In genomic region chr2:207534390-207534789, GRCh38 we compare ENCODE assay signal across 12 cellular contexts. TPM values are rescaled to one million over a fixed set of nuclear protein-coding genes. Genes with fewer than 3 reads are reported as not detected.
DNase-seq lines count a peak whose midpoint lies in the region; ATAC-seq, FAIRE-seq and TF ChIP-seq lines count a peak whose summit lies in the region.
"Had no signal": no experiment of that assay in that cellular context is flagged by ENCODE, and none has a peak within 500 bp of the region (broad histone marks: within the 10 kb centered on the region; RNA-seq: fewer than 3 reads in every experiment).

No MANE protein-coding gene starts in this region.

- H3K27ac Mint-ChIP-seq in T-helper 1 cell treated with Interleukin-12 subunit alpha and Interleukin-12 subunit beta and Interleukin-4 antibody, amounts not matched to agents 30 μg/mL and 1 μg/mL, for 36 hours, result peak overlapping the region; percentile 49
- H3K27ac Mint-ChIP-seq in GM23338, result no peak overlapping the region

- no peak for ATAC-seq in GM23338
- peak; percentile 45 for ATAC-seq in K562
- ATAC-seq in psoas muscle, result no peak

- H3K27ac ChIP-seq in GM23338 (ENCODE audit: low read depth) (no peak overlapping the region; the same call in 1 of the 2 replicates), K562 (ENCODE audit: extremely low read depth, low read depth, low read length) (peak overlapping the region; percentile 85), psoas muscle (peak overlapping the region; percentile 91)

- H3K9me2 ChIP-seq in GM23338 (ENCODE audit: insufficient read depth), result no peaks in the 10 kb centered on the region

- H3K9me3 Mint-ChIP-seq in T-helper 1 cell treated with Interleukin-12 subunit alpha and Interleukin-12 subunit beta and Interleukin-4 antibody, amounts not matched to agents 30 μg/mL and 1 μg/mL, for 36 hours, result no peaks in the 10 kb centered on the region
- H3K9me3 Mint-ChIP-seq in GM23338, result no peaks in the 10 kb centered on the region; the same call in 2 of the 3 replicates

- H3K9me1 ChIP-seq in K562 (ENCODE audit: control insufficient read depth, insufficient read depth, low read length), result no peaks in the 10 kb centered on the region

- peak; percentile 50; the same call in 1 of the 2 replicates for TF ChIP-seq EP300 in K562 (IDR thresholded peaks at IDR 0.05; ENCODE audit: low read length)

- H3K4me2 ChIP-seq in GM23338 (peak overlapping the region; percentile 36; the same call in 1 of the 2 replicates), K562 (ENCODE audit: insufficient read depth, low read length) (peak overlapping the region; percentile 59)

- H3K36me3 ChIP-seq in GM23338 (ENCODE audit: insufficient read depth), result no peaks in the 10 kb centered on the region
- peaks cover 6% of the 10 kb centered on the region; the same call in 1 of the 3 replicates for H3K36me3 ChIP-seq in K562 (ENCODE audit: control insufficient read depth, insufficient read depth, low read length)
- H3K36me3 ChIP-seq in psoas muscle (ENCODE audit: insufficient read depth in 1 of 2, low read depth in 1 of 2), result no peaks in the 10 kb centered on the region

- no peaks in the 10 kb centered on the region for H3K27me3 ChIP-seq in GM23338 (ENCODE audit: insufficient read depth)
- H3K27me3 ChIP-seq in K562 (ENCODE audit: control insufficient read depth in 2 of 2, insufficient read depth in 2 of 2, low read length in 2 of 2), result no peaks in the 10 kb centered on the region
- H3K27me3 ChIP-seq in psoas muscle (ENCODE audit: insufficient read depth in 3 of 3, low read length in 2 of 3), result no peaks in the 10 kb centered on the region

- TF ChIP-seq POLR2A in K562 (conservative IDR thresholded peaks at IDR 0.05), result no peak

- peak overlapping the region in 1 of 2 experiments; percentile 70; a peak in 3 of 4 replicates for H3K9ac ChIP-seq in K562 (ENCODE audit: insufficient read depth in 1 of 2, low read depth in 2 of 2, low read length in 2 of 2)

- BruUV-seq in K562 (replicated peaks; lab: Mats Ljungman, UMichigan), result no TSS peak

- H3K79me2 ChIP-seq in GM23338 (replicated peaks; ENCODE audit: insufficient read depth) (peaks cover 89% of the 10 kb centered on the region), K562 (ENCODE audit: control insufficient read depth, insufficient read depth, low read length) (peaks cover 91% of the 10 kb centered on the region)

- peak; percentile 75 for FAIRE-seq in K562 (lab: Jason Lieb, UNC)

- H3K4me3 ChIP-seq in GM23338 (no peak overlapping the region), K562 (no peak overlapping the region), psoas muscle (no peak overlapping the region)

- peaks cover 24% of the 10 kb centered on the region for H3K36me3 Mint-ChIP-seq in T-helper 1 cell treated with Interleukin-12 subunit alpha and Interleukin-12 subunit beta and Interleukin-4 antibody, amounts not matched to agents 30 μg/mL and 1 μg/mL, for 36 hours (ENCODE audit: low read depth)
- peaks cover 22% of the 10 kb centered on the region for H3K36me3 Mint-ChIP-seq in GM23338 (ENCODE audit: low read depth)

- peaks cover 39% of the 10 kb centered on the region for H3K4me1 Mint-ChIP-seq in T-helper 1 cell treated with Interleukin-12 subunit alpha and Interleukin-12 subunit beta and Interleukin-4 antibody, amounts not matched to agents 30 μg/mL and 1 μg/mL, for 36 hours (ENCODE audit: low read depth)
- H3K4me1 Mint-ChIP-seq in GM23338, result peaks cover 43% of the 10 kb centered on the region

- H3K4me1 ChIP-seq in GM23338 (ENCODE audit: insufficient read depth) (peaks cover 46% of the 10 kb centered on the region), K562 (replicated peaks in 1 of 2; ENCODE audit: control insufficient read depth in 2 of 2, insufficient read depth in 2 of 2, low read length in 2 of 2) (peaks cover 4 to 14% of the 10 kb centered on the region in 2 experiments; a peak in 4 of 5 replicates), psoas muscle (peaks cover 43% of the 10 kb centered on the region)

- CTCF ChIA-PET in K562 (lab: Yijun Ruan, JAX; ENCODE audit: low intra/inter-chr PET ratio), result no interaction called here

- no peaks in the 10 kb centered on the region for H3K9me3 ChIP-seq in K562 (replicated peaks; ENCODE audit: control insufficient read depth, insufficient read depth, low read depth, low read length)
- H3K9me3 ChIP-seq in psoas muscle, result no peaks in the 10 kb centered on the region

- TF ChIP-seq CTCF in GM23338 (conservative IDR thresholded peaks at IDR 0.05; ENCODE audit: low read depth in 2 of 2) (no peak), K562 (IDR thresholded peaks at IDR 0.05 in 2 of 3, conservative IDR thresholded peaks at IDR 0.05 in 1 of 3; ENCODE audit: insufficient read depth in 2 of 3, low read depth in 1 of 3, low read length in 3 of 3) (no peak), psoas muscle (IDR thresholded peaks at IDR 0.05) (no peak), GM13977 (IDR thresholded peaks at IDR 0.05; ENCODE audit: extremely low read depth, insufficient read depth, missing control alignments) (no peak)

- POLR2A ChIA-PET in K562 (lab: Yijun Ruan, JAX), result interaction anchor here (0.6 to 1.3 kb wide), 4 partner anchors 31 to 488 kb away, joined by 3 to 4 read pairs (median 4); partner anchors contain the start of gene METTL21A

- in situ Hi-C loops in K562 (cut with MboI) (no loop called here), GM13977 (cut with MboI; ENCODE audit: low pct_unique_long_range_greater_than_20kb, low sequenced_read_pairs, unreplicated experiment) (no loop called here)

- intact Hi-C loops in K562 (cut with micrococcal nuclease) (no loop called here), psoas muscle (cut with DNase I) (loop anchor here in 1 of 2 donors (5.0 kb wide), 2 partner anchors 33 to 178 kb away; partner anchors contain the start of gene CCNYL1)

- TF ChIP-seq RAD21 in K562 (CRISPR knock-in tag; conservative IDR thresholded peaks at IDR 0.05 in 1 of 2, IDR thresholded peaks at IDR 0.05 in 1 of 2), result no peak

- DNase-seq in T-helper 1 cell, result no peak
- no peak for DNase-seq in GM23338 (ENCODE audit: low spot score)
- peak in 2 of 4 experiments; percentile 37 to 60 for DNase-seq in K562 (ENCODE audit: extremely low read depth in 1 of 4, low spot score in 3 of 4)
- DNase-seq in psoas muscle, result no peak
- DNase-seq in mesenteric fat pad (ENCODE audit: low spot score), result no peak
- DNase-seq in RKO (ENCODE audit: low spot score), result no peak
- DNase-seq in GM13977 (ENCODE audit: low spot score), result no peak
- DNase-seq: 8988T; NCI-H524; SIG-M5; stimulated activated CD4-positive, alpha-beta T cell treated with anti-CD3 and anti-CD28 coated beads, Interleukin-4, amount 100 ng/mL, for 1 hour had no signal

- no peaks in the 10 kb centered on the region for H3K27me3 Mint-ChIP-seq in T-helper 1 cell treated with Interleukin-12 subunit alpha and Interleukin-12 subunit beta and Interleukin-4 antibody, amounts not matched to agents 30 μg/mL and 1 μg/mL, for 36 hours (ENCODE audit: low read depth)
- peaks cover 12% of the 10 kb centered on the region for H3K27me3 Mint-ChIP-seq in GM23338 (ENCODE audit: insufficient read depth, low read depth, poor library complexity)

- no peaks in the 10 kb centered on the region for H3F3A ChIP-seq in GM23338 (replicated peaks; ENCODE audit: low read depth)

- H4K20me1 ChIP-seq in GM23338 (replicated peaks; ENCODE audit: insufficient read depth) (peaks cover 33% of the 10 kb centered on the region), K562 (replicated peaks; ENCODE audit: control insufficient read depth, insufficient read depth, low read length) (no peaks in the 10 kb centered on the region)

- WGBS in K562 (ENCODE audit: insufficient coverage, low coverage, missing lambda C conversion rate), result 3% methylated on average over 5 of the region's 5 CpGs
- 88 to 94% (median 92%) methylated on average over 5 of the region's 5 CpGs for WGBS in psoas muscle, 3 donors

- no peak overlapping the region for H3K4me3 Mint-ChIP-seq in T-helper 1 cell treated with Interleukin-12 subunit alpha and Interleukin-12 subunit beta and Interleukin-4 antibody, amounts not matched to agents 30 μg/mL and 1 μg/mL, for 36 hours
- no peak overlapping the region for H3K4me3 Mint-ChIP-seq in GM23338

- no peak overlapping the region for H2AFZ ChIP-seq in GM23338
- no peak overlapping the region for H2AFZ ChIP-seq in K562 (ENCODE audit: low read depth, low read length)

TF ChIP-seq in K562, 482 proteins besides CTCF, POLR2A, EP300 and RAD21 (continues in another document):
- TF ChIP-seq MAFK (IDR thresholded peaks at IDR 0.05; ENCODE audit: low read length) (peak; percentile 60; the same call in 1 of the 2 replicates), ZNF316 (IDR thresholded peaks at IDR 0.05) (peak; percentile 41)

RNA-seq across cellular contexts. Expression of gene CREB1, which starts 4.6 kb away (rescaled TPM):
- total RNA-seq in GM23338 (2014; rRNA removed; shearing (Covaris generic)), result 94.4 and 104 TPM in 2 replicates
- polyA plus RNA-seq in GM23338 (2016; fragmentation: Nextera tagmentation; extraction: Ambion mirVana) (27.2 and 40.3 TPM in 2 replicates), K562 (2011; rRNA removed) (50.5 and 51.3 TPM in 2 replicates), K562 (2014; fragmentation: Illumina TruSeq; extraction: Trizol) (24.7 and 31.8 TPM in 2 replicates), K562 (2014; fragmentation: Nextera tagmentation; extraction: Ambion mirVana) (10 to 100 TPM in 1 of 2 experiments, 1 to 10 TPM in 1; 8.9 to 14.7 TPM), K562 (2014; rRNA removed) (15.5 and 23.9 TPM in 2 replicates), psoas muscle (10 to 100 TPM in 1 of 3 donors, 1 to 10 TPM in 2; 3.5 to 10.2 (median 5.1) TPM)
- 48.7 and 75.1 TPM in 2 replicates for total RNA-seq in K562 (2011; cell fraction: chromatin; rRNA removed; ENCODE audit: low replicate concordance)
- 20.5 and 29.2 TPM in 2 replicates for total RNA-seq in K562 (2011; cell fraction: nucleolus; rRNA removed)
- total RNA-seq in K562 (2011; cell fraction: nucleoplasm; rRNA removed), result 33.9 and 56.9 TPM in 2 replicates
- total RNA-seq in K562 (2014; rRNA removed) (10.3 and 17.8 TPM in 2 replicates), K562 (2014; rRNA removed; fragmentation: Illumina TruSeq; extraction: Trizol) (29.4 and 32.3 TPM in 2 replicates), K562 (2015; rRNA removed; fragmentation: Illumina TruSeq; extraction: Trizol) (19.5 and 20.0 TPM in 2 replicates), K562 (2021) (30.8 and 34.6 TPM in 2 replicates), psoas muscle (10 to 100 TPM; 18.4 to 27.9 (median 22.9) TPM), mesenteric fat pad (76.8 TPM)
- 31.8 and 35.3 TPM in 2 replicates for polyA plus RNA-seq in K562 (2011; cell fraction: cytosol; rRNA removed)
- 57.7 and 83.1 TPM in 2 replicates for polyA plus RNA-seq in K562 (2011; cell fraction: nucleus; rRNA removed)
- 20.1 and 25.2 TPM in 2 replicates for polyA plus RNA-seq in K562 (2012)
- polyA minus RNA-seq in K562 (2011; rRNA and poly(A)+ RNA removed), result 69.4 and 73.2 TPM in 2 replicates
- polyA minus RNA-seq in K562 (2011; cell fraction: cytosol; rRNA and poly(A)+ RNA removed), result 17.4 and 30.7 TPM in 2 replicates
- polyA minus RNA-seq in K562 (2011; cell fraction: nucleus; rRNA and poly(A)+ RNA removed), result 23.8 and 52.6 TPM in 2 replicates
